ENCODE assay signal across 24 cellular contexts in the genomic region with DNA sequence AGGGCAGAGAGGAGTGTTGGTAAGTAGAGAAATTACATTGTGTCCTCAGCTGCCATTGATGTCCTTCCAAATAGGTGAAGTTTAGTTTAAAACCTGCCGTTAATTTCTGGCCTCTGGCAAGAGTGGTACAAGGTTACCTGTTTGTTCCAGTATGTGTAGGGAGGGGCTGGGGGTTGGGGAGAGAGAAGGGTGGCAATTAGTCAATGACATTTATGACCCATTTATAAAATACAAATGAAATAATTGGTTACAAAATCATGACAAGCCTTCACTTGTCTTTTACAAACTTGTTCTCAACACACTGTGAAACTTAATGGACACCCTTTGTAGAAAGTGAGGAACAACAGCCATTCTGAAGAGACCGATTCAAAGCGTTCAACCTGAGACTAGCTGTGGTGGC.
"Had no signal": no experiment of that assay in that cellular context is flagged by ENCODE, and none has a peak within 500 bp of the region (broad histone marks: within the 10 kb centered on the region; RNA-seq: fewer than 3 reads in every experiment).

No MANE protein-coding gene starts in this region.

- FAIRE-seq: astrocyte, endothelial cell of umbilical vein, kidney had no signal

- H3K27ac ChIP-seq: adrenal gland, colonic mucosa, dorsolateral prefrontal cortex, lower lobe of right lung, neural progenitor cell, tibial artery had no signal

- H3K4me3 ChIP-seq: adrenal gland, colonic mucosa, dorsolateral prefrontal cortex, lower lobe of right lung, neural progenitor cell, tibial artery had no signal

- H3K4me2 ChIP-seq: neural progenitor cell had no signal

- H3K36me3 ChIP-seq: adrenal gland, colonic mucosa, lower lobe of right lung, neural progenitor cell, tibial artery had no signal

- H3K9ac ChIP-seq: neural progenitor cell had no signal

- H3K27me3 ChIP-seq: adrenal gland, colonic mucosa, dorsolateral prefrontal cortex, neural progenitor cell, tibial artery had no signal

- H3K9me3 ChIP-seq: adrenal gland, colonic mucosa, lower lobe of right lung, tibial artery had no signal

- H2AFZ ChIP-seq: neural progenitor cell had no signal

- DNase-seq: activated CD8-positive, alpha-beta memory T cell treated with anti-CD3 and anti-CD28 coated beads, Interleukin-2, amount 50 U/mL, for 4 hours; activated naive CD4-positive, alpha-beta T cell; activated T-cell treated with anti-CD3 and anti-CD28 coated beads, Interleukin-2, amount 50 U/mL, for 24 hours; adrenal gland; colonic mucosa; dorsolateral prefrontal cortex; effector memory CD8-positive, alpha-beta T cell; foreskin fibroblast; kidney; lower lobe of right lung; naive thymus-derived CD4-positive, alpha-beta T cell; posterior cingulate gyrus; retina; stimulated activated CD4-positive, alpha-beta T cell treated with anti-CD3 and anti-CD28 coated beads, Interleukin-4, amount 100 ng/mL, for 4 hours; stimulated activated naive CD8-positive, alpha-beta T cell treated with anti-CD3 and anti-CD28 coated beads, Interleukin-15, Interleukin-2, amounts not matched to agents 100 U/mL and 50 U/mL, for 24 hours; substantia nigra; T-helper 1 cell; T-helper 9 cell; tibial artery had no signal

- H3K4me1 ChIP-seq: adrenal gland, colonic mucosa, lower lobe of right lung, tibial artery had no signal

- ATAC-seq: activated T-helper 17 cell treated with anti-CD3 and anti-CD28 coated beads, Interleukin-2, amount 50 U/mL, for 72 hours; effector memory CD8-positive, alpha-beta T cell; lower lobe of right lung; naive thymus-derived CD4-positive, alpha-beta T cell; stimulated activated naive CD8-positive, alpha-beta T cell treated with anti-CD3 and anti-CD28 coated beads, Interleukin-15, Interleukin-2, amounts not matched to agents 100 U/mL and 50 U/mL, for 24 hours; WTC11 had no signal
